ENCODE assay signal across 1 cellular context in the genomic region with DNA sequence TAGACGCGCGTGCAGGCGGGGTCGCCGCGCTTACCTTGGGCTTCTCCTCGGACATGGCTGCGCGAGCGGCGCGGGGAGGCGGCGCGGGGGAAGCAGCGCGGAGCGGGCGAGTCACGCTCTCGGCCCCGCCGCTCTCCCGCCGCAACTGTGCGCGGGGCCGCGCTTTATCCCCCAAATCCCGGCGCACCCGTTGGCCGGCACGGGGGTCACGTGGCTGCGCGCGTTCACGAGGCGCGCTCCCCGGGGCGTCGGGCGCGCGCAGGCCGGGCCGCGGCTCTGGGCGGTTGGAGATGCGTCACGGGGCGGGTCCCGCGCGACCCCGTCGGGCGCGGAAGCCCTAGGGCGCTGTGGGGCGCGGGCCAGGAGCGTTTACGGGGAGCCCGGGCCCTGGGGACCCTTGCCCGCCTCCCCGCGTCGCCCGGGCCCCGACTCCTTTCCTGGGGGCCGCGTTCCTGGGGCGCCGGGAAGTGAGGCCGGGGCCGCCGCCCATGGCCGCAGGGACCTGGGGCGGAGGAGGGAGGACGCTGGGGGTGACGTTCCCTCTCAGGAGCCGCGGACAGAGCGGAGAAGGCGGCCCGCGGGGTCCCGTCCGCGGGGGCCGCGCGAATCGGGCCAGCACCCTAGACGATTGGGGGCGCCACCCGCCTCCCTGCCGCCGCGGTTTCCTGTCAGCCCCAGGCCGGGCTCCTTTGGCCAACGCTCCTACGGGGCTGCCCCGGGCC.
TF ChIP-seq lines count a peak whose summit lies in the region.

A gene (minus strand): TSS at position 149 of the 722 bp plus-strand sequence. CDS start 94 bp downstream, at position 55.

TF ChIP-seq in K562, 482 proteins besides CTCF, POLR2A, EP300 and RAD21 (continued from another document and continues in another):
- TF ChIP-seq RBBP5 (IDR thresholded peaks at IDR 0.05; ENCODE audit: borderline replicate concordance, insufficient read depth, low read length, poor library complexity, severe bottlenecking) (peak; percentile 65), TEAD1 (CRISPR knock-in tag; IDR thresholded peaks at IDR 0.05) (peak in 1 of 2 experiments; percentile 76; a peak in 2 of 4 replicates), NFIX (CRISPR knock-in tag; IDR thresholded peaks at IDR 0.05; ENCODE audit: low read depth) (no peak), HMG20B (CRISPR knock-in tag; IDR thresholded peaks at IDR 0.05) (0 out of 2 replicates have a peak, but pooled peaks have one; percentile 58), NR3C1 (CRISPR knock-in tag; IDR thresholded peaks at IDR 0.05) (no peak), SUPT5H (IDR thresholded peaks at IDR 0.05) (peak; percentile 55; the same call in 1 of the 2 replicates), ZNF165 (CRISPR knock-in tag; IDR thresholded peaks at IDR 0.05; ENCODE audit: borderline replicate concordance) (peak; percentile 92; the same call in 1 of the 2 replicates), ZNF133 (CRISPR knock-in tag; IDR thresholded peaks at IDR 0.05) (0 out of 2 replicates have a peak, but pooled peaks have one; percentile 81), PHF8 (IDR thresholded peaks at IDR 0.05; ENCODE audit: borderline replicate concordance, low read length) (peak; percentile 74; the same call in 1 of the 2 replicates), ZNF695 (CRISPR knock-in tag; IDR thresholded peaks at IDR 0.05) (no peak), NCOA4 (IDR thresholded peaks at IDR 0.05; ENCODE audit: partially characterized antibody) (no peak), NR2F6 (CRISPR knock-in tag; IDR thresholded peaks at IDR 0.05) (peak; percentile 86), GABPA (tag; conservative IDR thresholded peaks at IDR 0.05; ENCODE audit: low read depth) (peak; percentile 68), GABPB1 (CRISPR knock-in tag; IDR thresholded peaks at IDR 0.05) (0 out of 2 replicates have a peak, but pooled peaks have one; percentile 3), ZNF324 (CRISPR knock-in tag; IDR thresholded peaks at IDR 0.05) (no peak), MCM2 (IDR thresholded peaks at IDR 0.05; ENCODE audit: low read depth) (no peak), MYNN (IDR thresholded peaks at IDR 0.05) (no peak), MYNN (CRISPR knock-in tag; IDR thresholded peaks at IDR 0.05) (no peak), FOXP1 (CRISPR knock-in tag; IDR thresholded peaks at IDR 0.05) (peak; percentile 54; the same call in 1 of the 2 replicates), BHLHE40 (IDR thresholded peaks at IDR 0.05; ENCODE audit: low read length) (peak; percentile 86), MCM7 (IDR thresholded peaks at IDR 0.05) (no peak), CEBPG (CRISPR knock-in tag; IDR thresholded peaks at IDR 0.05) (no peak), CEBPG (tag; conservative IDR thresholded peaks at IDR 0.05 in 1 of 2, IDR thresholded peaks at IDR 0.05 in 1 of 2) (no peak), CXXC5 (CRISPR knock-in tag; IDR thresholded peaks at IDR 0.05) (peak; percentile 98), DMBX1 (CRISPR knock-in tag; IDR thresholded peaks at IDR 0.05; ENCODE audit: borderline replicate concordance) (peak; percentile 98), MECOM (CRISPR knock-in tag; IDR thresholded peaks at IDR 0.05) (peak; percentile 92), ETV5 (CRISPR knock-in tag; IDR thresholded peaks at IDR 0.05; ENCODE audit: low read depth) (no peak), ZNF586 (CRISPR knock-in tag; conservative IDR thresholded peaks at IDR 0.05) (no peak), ARNT (IDR thresholded peaks at IDR 0.05) (no peak), RB1 (IDR thresholded peaks at IDR 0.05; ENCODE audit: low read depth) (peak; percentile 95), NCOA1 (IDR thresholded peaks at IDR 0.05; ENCODE audit: low read depth) (no peak), ZNF561 (CRISPR knock-in tag; conservative IDR thresholded peaks at IDR 0.05) (no peak), SAFB (IDR thresholded peaks at IDR 0.05; ENCODE audit: borderline replicate concordance, low read depth, low read length) (peak; percentile 22; the same call in 1 of the 2 replicates), MBD2 (IDR thresholded peaks at IDR 0.05; ENCODE audit: borderline replicate concordance, low read depth) (no peak), HNRNPLL (IDR thresholded peaks at IDR 0.05; ENCODE audit: low read depth, low read length, poor library complexity, severe bottlenecking) (peak; percentile 9), RBM14 (IDR thresholded peaks at IDR 0.05; ENCODE audit: borderline replicate concordance, insufficient read depth, low read depth, low read length) (peak; percentile 93; the same call in 1 of the 2 replicates), HDAC1 (IDR thresholded peaks at IDR 0.05) (0 out of 4 replicates have a peak, but pooled peaks of 1 of the 2 experiments have one; percentile 28), NFXL1 (CRISPR knock-in tag; IDR thresholded peaks at IDR 0.05) (peak; percentile 81; the same call in 1 of the 2 replicates), EGR1 (conservative IDR thresholded peaks at IDR 0.05) (no peak), ZNF41 (CRISPR knock-in tag; conservative IDR thresholded peaks at IDR 0.05) (peak; percentile 75; the same call in 1 of the 2 replicates), SRF (CRISPR knock-in tag; IDR thresholded peaks at IDR 0.05) (peak in 1 of 2 experiments; percentile 37; a peak in 1 of 4 replicates), POLR2AphosphoS5 (IDR thresholded peaks at IDR 0.05; ENCODE audit: control insufficient read depth, insufficient read depth, low read depth, low read length) (peak; percentile 66), POLR3G (IDR thresholded peaks at IDR 0.05; ENCODE audit: extremely low read depth, insufficient read length, insufficient replicate concordance) (no peak), SPI1 (IDR thresholded peaks at IDR 0.05; ENCODE audit: borderline replicate concordance, low read depth, low read length) (no peak)
- TF ChIP-seq, protein P1, sequence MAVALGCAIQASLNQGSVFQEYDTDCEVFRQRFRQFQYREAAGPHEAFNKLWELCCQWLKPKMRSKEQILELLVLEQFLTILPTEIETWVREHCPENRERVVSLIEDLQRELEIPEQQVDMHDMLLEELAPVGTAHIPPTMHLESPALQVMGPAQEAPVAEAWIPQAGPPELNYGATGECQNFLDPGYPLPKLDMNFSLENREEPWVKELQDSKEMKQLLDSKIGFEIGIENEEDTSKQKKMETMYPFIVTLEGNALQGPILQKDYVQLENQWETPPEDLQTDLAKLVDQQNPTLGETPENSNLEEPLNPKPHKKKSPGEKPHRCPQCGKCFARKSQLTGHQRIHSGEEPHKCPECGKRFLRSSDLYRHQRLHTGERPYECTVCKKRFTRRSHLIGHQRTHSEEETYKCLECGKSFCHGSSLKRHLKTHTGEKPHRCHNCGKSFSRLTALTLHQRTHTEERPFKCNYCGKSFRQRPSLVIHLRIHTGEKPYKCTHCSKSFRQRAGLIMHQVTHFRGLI (CRISPR knock-in tag; IDR thresholded peaks at IDR 0.05): peak; percentile 91
- TF ChIP-seq, protein P2, sequence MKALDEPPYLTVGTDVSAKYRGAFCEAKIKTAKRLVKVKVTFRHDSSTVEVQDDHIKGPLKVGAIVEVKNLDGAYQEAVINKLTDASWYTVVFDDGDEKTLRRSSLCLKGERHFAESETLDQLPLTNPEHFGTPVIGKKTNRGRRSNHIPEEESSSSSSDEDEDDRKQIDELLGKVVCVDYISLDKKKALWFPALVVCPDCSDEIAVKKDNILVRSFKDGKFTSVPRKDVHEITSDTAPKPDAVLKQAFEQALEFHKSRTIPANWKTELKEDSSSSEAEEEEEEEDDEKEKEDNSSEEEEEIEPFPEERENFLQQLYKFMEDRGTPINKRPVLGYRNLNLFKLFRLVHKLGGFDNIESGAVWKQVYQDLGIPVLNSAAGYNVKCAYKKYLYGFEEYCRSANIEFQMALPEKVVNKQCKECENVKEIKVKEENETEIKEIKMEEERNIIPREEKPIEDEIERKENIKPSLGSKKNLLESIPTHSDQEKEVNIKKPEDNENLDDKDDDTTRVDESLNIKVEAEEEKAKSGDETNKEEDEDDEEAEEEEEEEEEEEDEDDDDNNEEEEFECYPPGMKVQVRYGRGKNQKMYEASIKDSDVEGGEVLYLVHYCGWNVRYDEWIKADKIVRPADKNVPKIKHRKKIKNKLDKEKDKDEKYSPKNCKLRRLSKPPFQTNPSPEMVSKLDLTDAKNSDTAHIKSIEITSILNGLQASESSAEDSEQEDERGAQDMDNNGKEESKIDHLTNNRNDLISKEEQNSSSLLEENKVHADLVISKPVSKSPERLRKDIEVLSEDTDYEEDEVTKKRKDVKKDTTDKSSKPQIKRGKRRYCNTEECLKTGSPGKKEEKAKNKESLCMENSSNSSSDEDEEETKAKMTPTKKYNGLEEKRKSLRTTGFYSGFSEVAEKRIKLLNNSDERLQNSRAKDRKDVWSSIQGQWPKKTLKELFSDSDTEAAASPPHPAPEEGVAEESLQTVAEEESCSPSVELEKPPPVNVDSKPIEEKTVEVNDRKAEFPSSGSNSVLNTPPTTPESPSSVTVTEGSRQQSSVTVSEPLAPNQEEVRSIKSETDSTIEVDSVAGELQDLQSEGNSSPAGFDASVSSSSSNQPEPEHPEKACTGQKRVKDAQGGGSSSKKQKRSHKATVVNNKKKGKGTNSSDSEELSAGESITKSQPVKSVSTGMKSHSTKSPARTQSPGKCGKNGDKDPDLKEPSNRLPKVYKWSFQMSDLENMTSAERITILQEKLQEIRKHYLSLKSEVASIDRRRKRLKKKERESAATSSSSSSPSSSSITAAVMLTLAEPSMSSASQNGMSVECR (CRISPR knock-in tag; IDR thresholded peaks at IDR 0.05): peak; percentile 31; the same call in 1 of the 2 replicates
- TF ChIP-seq, protein P3, sequence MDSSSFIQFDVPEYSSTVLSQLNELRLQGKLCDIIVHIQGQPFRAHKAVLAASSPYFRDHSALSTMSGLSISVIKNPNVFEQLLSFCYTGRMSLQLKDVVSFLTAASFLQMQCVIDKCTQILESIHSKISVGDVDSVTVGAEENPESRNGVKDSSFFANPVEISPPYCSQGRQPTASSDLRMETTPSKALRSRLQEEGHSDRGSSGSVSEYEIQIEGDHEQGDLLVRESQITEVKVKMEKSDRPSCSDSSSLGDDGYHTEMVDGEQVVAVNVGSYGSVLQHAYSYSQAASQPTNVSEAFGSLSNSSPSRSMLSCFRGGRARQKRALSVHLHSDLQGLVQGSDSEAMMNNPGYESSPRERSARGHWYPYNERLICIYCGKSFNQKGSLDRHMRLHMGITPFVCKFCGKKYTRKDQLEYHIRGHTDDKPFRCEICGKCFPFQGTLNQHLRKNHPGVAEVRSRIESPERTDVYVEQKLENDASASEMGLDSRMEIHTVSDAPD (CRISPR knock-in tag; IDR thresholded peaks at IDR 0.05): peak; percentile 90
- TF ChIP-seq, protein P4, sequence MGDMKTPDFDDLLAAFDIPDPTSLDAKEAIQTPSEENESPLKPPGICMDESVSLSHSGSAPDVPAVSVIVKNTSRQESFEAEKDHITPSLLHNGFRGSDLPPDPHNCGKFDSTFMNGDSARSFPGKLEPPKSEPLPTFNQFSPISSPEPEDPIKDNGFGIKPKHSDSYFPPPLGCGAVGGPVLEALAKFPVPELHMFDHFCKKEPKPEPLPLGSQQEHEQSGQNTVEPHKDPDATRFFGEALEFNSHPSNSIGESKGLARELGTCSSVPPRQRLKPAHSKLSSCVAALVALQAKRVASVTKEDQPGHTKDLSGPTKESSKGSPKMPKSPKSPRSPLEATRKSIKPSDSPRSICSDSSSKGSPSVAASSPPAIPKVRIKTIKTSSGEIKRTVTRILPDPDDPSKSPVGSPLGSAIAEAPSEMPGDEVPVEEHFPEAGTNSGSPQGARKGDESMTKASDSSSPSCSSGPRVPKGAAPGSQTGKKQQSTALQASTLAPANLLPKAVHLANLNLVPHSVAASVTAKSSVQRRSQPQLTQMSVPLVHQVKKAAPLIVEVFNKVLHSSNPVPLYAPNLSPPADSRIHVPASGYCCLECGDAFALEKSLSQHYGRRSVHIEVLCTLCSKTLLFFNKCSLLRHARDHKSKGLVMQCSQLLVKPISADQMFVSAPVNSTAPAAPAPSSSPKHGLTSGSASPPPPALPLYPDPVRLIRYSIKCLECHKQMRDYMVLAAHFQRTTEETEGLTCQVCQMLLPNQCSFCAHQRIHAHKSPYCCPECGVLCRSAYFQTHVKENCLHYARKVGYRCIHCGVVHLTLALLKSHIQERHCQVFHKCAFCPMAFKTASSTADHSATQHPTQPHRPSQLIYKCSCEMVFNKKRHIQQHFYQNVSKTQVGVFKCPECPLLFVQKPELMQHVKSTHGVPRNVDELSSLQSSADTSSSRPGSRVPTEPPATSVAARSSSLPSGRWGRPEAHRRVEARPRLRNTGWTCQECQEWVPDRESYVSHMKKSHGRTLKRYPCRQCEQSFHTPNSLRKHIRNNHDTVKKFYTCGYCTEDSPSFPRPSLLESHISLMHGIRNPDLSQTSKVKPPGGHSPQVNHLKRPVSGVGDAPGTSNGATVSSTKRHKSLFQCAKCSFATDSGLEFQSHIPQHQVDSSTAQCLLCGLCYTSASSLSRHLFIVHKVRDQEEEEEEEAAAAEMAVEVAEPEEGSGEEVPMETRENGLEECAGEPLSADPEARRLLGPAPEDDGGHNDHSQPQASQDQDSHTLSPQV (IDR thresholded peaks at IDR 0.05): peak; percentile 68
- TF ChIP-seq, protein P5, sequence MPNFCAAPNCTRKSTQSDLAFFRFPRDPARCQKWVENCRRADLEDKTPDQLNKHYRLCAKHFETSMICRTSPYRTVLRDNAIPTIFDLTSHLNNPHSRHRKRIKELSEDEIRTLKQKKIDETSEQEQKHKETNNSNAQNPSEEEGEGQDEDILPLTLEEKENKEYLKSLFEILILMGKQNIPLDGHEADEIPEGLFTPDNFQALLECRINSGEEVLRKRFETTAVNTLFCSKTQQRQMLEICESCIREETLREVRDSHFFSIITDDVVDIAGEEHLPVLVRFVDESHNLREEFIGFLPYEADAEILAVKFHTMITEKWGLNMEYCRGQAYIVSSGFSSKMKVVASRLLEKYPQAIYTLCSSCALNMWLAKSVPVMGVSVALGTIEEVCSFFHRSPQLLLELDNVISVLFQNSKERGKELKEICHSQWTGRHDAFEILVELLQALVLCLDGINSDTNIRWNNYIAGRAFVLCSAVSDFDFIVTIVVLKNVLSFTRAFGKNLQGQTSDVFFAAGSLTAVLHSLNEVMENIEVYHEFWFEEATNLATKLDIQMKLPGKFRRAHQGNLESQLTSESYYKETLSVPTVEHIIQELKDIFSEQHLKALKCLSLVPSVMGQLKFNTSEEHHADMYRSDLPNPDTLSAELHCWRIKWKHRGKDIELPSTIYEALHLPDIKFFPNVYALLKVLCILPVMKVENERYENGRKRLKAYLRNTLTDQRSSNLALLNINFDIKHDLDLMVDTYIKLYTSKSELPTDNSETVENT (CRISPR knock-in tag; IDR thresholded peaks at IDR 0.05): peak; percentile 98
- TF ChIP-seq, protein P6, sequence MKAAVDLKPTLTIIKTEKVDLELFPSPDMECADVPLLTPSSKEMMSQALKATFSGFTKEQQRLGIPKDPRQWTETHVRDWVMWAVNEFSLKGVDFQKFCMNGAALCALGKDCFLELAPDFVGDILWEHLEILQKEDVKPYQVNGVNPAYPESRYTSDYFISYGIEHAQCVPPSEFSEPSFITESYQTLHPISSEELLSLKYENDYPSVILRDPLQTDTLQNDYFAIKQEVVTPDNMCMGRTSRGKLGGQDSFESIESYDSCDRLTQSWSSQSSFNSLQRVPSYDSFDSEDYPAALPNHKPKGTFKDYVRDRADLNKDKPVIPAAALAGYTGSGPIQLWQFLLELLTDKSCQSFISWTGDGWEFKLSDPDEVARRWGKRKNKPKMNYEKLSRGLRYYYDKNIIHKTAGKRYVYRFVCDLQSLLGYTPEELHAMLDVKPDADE (conservative IDR thresholded peaks at IDR 0.05; ENCODE audit: control insufficient read depth, low read depth, low read length): peak; percentile 71
- TF ChIP-seq, protein P7, sequence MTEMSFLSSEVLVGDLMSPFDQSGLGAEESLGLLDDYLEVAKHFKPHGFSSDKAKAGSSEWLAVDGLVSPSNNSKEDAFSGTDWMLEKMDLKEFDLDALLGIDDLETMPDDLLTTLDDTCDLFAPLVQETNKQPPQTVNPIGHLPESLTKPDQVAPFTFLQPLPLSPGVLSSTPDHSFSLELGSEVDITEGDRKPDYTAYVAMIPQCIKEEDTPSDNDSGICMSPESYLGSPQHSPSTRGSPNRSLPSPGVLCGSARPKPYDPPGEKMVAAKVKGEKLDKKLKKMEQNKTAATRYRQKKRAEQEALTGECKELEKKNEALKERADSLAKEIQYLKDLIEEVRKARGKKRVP (CRISPR knock-in tag; IDR thresholded peaks at IDR 0.05): peak; percentile 79
